ENCODE assay signal across 7 cellular contexts in the genomic region with DNA sequence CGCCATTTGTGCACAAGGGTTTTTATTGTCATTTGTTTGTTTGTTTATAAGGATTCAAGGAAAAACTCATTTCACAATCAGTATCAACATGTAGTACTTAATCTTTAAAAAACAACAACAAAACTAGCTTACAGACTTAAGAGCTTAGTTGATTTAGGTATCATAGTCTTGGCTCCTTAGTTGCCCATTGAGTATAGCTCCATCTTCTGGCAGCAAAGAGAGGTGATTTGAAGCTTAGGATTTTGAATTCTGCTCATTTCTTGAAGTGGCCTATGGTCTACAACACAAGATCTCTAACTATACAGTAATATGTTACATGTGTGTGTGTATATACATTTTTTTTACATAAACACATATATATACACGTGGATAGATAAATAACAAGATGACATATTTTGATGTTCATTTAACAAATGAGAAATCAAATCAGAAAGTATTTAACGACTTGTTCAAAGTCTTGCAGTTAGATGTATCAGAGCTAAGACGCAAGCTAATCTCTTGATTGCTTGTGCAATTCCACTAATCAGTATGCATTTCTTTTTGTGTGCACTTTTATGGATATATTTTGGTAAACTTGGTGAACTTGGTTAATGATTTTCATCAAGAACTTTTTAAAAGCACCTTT.
DNase-seq lines count a peak whose midpoint lies in the region; ATAC-seq, FAIRE-seq and TF ChIP-seq lines count a peak whose summit lies in the region.

No MANE protein-coding gene starts in this region.

- no peaks in the 10 kb centered on the region for H3K9me2 ChIP-seq in neural cell (ENCODE audit: insufficient read depth, low read length)

- no peak for TF ChIP-seq EP300 in neural cell (conservative IDR thresholded peaks at IDR 0.05; ENCODE audit: poor library complexity, severe bottlenecking)

- DNase-seq in GDM1 (lab: John Stamatoyannopoulos, UW) (peak; percentile 50), KG1 (lab: John Stamatoyannopoulos, UW) (peak; percentile 37), RWPE1 (ENCODE audit: low spot score) (peak; percentile 53), endothelial cell of umbilical vein (ENCODE audit: low read depth, low spot score) (peak; percentile 58)

- TF ChIP-seq RAD21 in neural cell (conservative IDR thresholded peaks at IDR 0.05) = peak; percentile 51

- no peaks in the 10 kb centered on the region for H3F3A ChIP-seq in neural cell (ENCODE audit: insufficient read depth, low read length, poor library complexity, severe bottlenecking)

- H3K9ac ChIP-seq in endothelial cell of umbilical vein (replicated peaks; ENCODE audit: extremely low read depth, insufficient read depth, low read length) (no peak overlapping the region), neural cell (ENCODE audit: low read length) (no peak overlapping the region)

- H3K79me2 ChIP-seq in endothelial cell of umbilical vein (ENCODE audit: control insufficient read depth, insufficient read depth, low read length) = no peaks in the 10 kb centered on the region
- H3K79me2 ChIP-seq in neural cell (replicated peaks; ENCODE audit: insufficient read depth, low read length) = no peaks in the 10 kb centered on the region

- ATAC-seq in GM19455 (IDR thresholded peaks at IDR 0.05; ENCODE audit: unreplicated experiment) (no peak), GM21381 (IDR thresholded peaks at IDR 0.05; ENCODE audit: unreplicated experiment) (no peak)

- CTCF ChIA-PET in RWPE1 (lab: Yijun Ruan, JAX) = interaction anchor here (0.5 to 2.3 kb wide), 21 partner anchors 8 to 981 kb away, joined by 3 to 19 read pairs (median 4); no protein-coding TSS in a partner anchor
- CTCF ChIA-PET in endothelial cell of umbilical vein (lab: Charles Lee) = interaction anchor here (0.6 to 6.2 kb wide), 81 partner anchors 9 to 874 kb away, joined by 3 to 231 read pairs (median 5); partner anchors contain the start of genes CAMK1D and OPTN

- H3K27ac ChIP-seq in RWPE1 = no peak overlapping the region
- H3K27ac ChIP-seq in endothelial cell of umbilical vein (ENCODE audit: insufficient read depth, low read depth, low read length) = no peak overlapping the region
- no peak overlapping the region for H3K27ac ChIP-seq in neural cell (ENCODE audit: low read length)

- TF ChIP-seq CTCF in RWPE1 (conservative IDR thresholded peaks at IDR 0.05; ENCODE audit: low read depth) (peak; percentile 72), endothelial cell of umbilical vein (IDR thresholded peaks at IDR 0.05; ENCODE audit: extremely low read depth in 1 of 2, insufficient read depth in 1 of 2, low read depth in 1 of 2, low read length in 2 of 2) (peak; percentile 56), neural cell (IDR thresholded peaks at IDR 0.05; ENCODE audit: poor library complexity, severe bottlenecking) (peak; percentile 54)

- intact Hi-C loops in endothelial cell of umbilical vein (cut with micrococcal nuclease) = loop anchor here (1.0 to 5.0 kb wide), 3 partner anchors 392 to 442 kb away; no protein-coding TSS in a partner anchor

- no peaks in the 10 kb centered on the region for H3K9me1 ChIP-seq in endothelial cell of umbilical vein (replicated peaks; ENCODE audit: control insufficient read depth, extremely low read depth, insufficient read depth, low read length)

- dilution Hi-C loops in endothelial cell of umbilical vein (cut with MboI; ENCODE audit: extremely low pct_ligation_motif_present, low sequenced_read_pairs) = no loop called here

- no peak overlapping the region for H3K4me2 ChIP-seq in endothelial cell of umbilical vein (ENCODE audit: insufficient read depth, low read length)
- no peak overlapping the region for H3K4me2 ChIP-seq in neural cell (ENCODE audit: low read length)

- no peak overlapping the region for H2AFZ ChIP-seq in endothelial cell of umbilical vein (ENCODE audit: low read depth, low read length)
- no peak overlapping the region for H2AFZ ChIP-seq in neural cell (ENCODE audit: low read depth, low read length)

- no peaks in the 10 kb centered on the region for H3K4me1 ChIP-seq in endothelial cell of umbilical vein (ENCODE audit: control insufficient read depth, extremely low read depth, insufficient read depth, low read length)

- no peak overlapping the region for H3K4me3 ChIP-seq in endothelial cell of umbilical vein (replicated peaks in 1 of 3; ENCODE audit: insufficient read depth in 1 of 3, low read depth in 1 of 3, low read length in 3 of 3)
- no peak overlapping the region for H3K4me3 ChIP-seq in neural cell (ENCODE audit: low read length)

- no peak for TF ChIP-seq POLR2A in endothelial cell of umbilical vein (IDR thresholded peaks at IDR 0.05; ENCODE audit: low read depth, low read length)

- peak; percentile 80 for FAIRE-seq in endothelial cell of umbilical vein (lab: Jason Lieb, UNC)

- peaks cover 0 to 3% of the 10 kb centered on the region in 2 experiments for H3K27me3 ChIP-seq in endothelial cell of umbilical vein (ENCODE audit: control insufficient read depth in 2 of 2, insufficient read depth in 2 of 2, low read length in 2 of 2)
- H3K27me3 ChIP-seq in neural cell (ENCODE audit: insufficient read depth, low read depth, low read length) = no peaks in the 10 kb centered on the region

- H3K9me3 ChIP-seq in endothelial cell of umbilical vein (replicated peaks; ENCODE audit: control insufficient read depth, insufficient read depth, low read length) = no peaks in the 10 kb centered on the region
- H3K9me3 ChIP-seq in neural cell (ENCODE audit: low read length) = peaks cover 4% of the 10 kb centered on the region

- POLR2A ChIA-PET in RWPE1 (lab: Yijun Ruan, JAX; ENCODE audit: low non-redundant PET) (no interaction called here), endothelial cell of umbilical vein (lab: Charles Lee) (no interaction called here)

- H3K36me3 ChIP-seq in endothelial cell of umbilical vein (ENCODE audit: control insufficient read depth in 2 of 2, extremely low read depth in 1 of 2, insufficient read depth in 2 of 2, low read length in 2 of 2) = no peaks in the 10 kb centered on the region
- no peaks in the 10 kb centered on the region for H3K36me3 ChIP-seq in neural cell (ENCODE audit: insufficient read depth, low read length)

- no peaks in the 10 kb centered on the region for H4K20me1 ChIP-seq in endothelial cell of umbilical vein (replicated peaks; ENCODE audit: control insufficient read depth, extremely low read depth, insufficient read depth, low read length)
- H4K20me1 ChIP-seq in neural cell (ENCODE audit: insufficient read depth) = no peaks in the 10 kb centered on the region

- BruUV-seq in endothelial cell of umbilical vein (replicated peaks; lab: Mats Ljungman, UMichigan) = no TSS peak

TF ChIP-seq in endothelial cell of umbilical vein, 7 proteins besides CTCF, POLR2A, EP300 and RAD21:
- TF ChIP-seq POLR2AphosphoS5 (IDR thresholded peaks at IDR 0.05; ENCODE audit: insufficient read depth, low read depth, low read length) (no peak), FOS (IDR thresholded peaks at IDR 0.05; ENCODE audit: borderline replicate concordance, insufficient read depth, low read length) (no peak), MAX (IDR thresholded peaks at IDR 0.05; ENCODE audit: insufficient read depth, insufficient read length) (no peak), GATA2 (IDR thresholded peaks at IDR 0.05; ENCODE audit: insufficient read depth, insufficient read length, low read depth, low read length) (no peak), EZH2 (IDR thresholded peaks at IDR 0.05; ENCODE audit: borderline replicate concordance, low read depth, low read length, severe bottlenecking) (no peak), JUN (IDR thresholded peaks at IDR 0.05; ENCODE audit: borderline replicate concordance, insufficient read depth, insufficient read length, low read depth) (no peak), MYC (IDR thresholded peaks at IDR 0.05; ENCODE audit: low read depth, low read length) (no peak)

TF ChIP-seq in neural cell, 6 proteins besides CTCF, POLR2A, EP300 and RAD21:
- TF ChIP-seq SMC3 (conservative IDR thresholded peaks at IDR 0.05; ENCODE audit: poor library complexity) (peak; percentile 45), EZH2 (IDR thresholded peaks at IDR 0.05; ENCODE audit: borderline replicate concordance, insufficient read depth, low read length, poor library complexity, severe bottlenecking) (no peak), MXI1 (conservative IDR thresholded peaks at IDR 0.05; ENCODE audit: poor library complexity, severe bottlenecking) (no peak)
